Comparison of ENCODE assay signal across 8 cellular contexts in the genomic region with DNA sequence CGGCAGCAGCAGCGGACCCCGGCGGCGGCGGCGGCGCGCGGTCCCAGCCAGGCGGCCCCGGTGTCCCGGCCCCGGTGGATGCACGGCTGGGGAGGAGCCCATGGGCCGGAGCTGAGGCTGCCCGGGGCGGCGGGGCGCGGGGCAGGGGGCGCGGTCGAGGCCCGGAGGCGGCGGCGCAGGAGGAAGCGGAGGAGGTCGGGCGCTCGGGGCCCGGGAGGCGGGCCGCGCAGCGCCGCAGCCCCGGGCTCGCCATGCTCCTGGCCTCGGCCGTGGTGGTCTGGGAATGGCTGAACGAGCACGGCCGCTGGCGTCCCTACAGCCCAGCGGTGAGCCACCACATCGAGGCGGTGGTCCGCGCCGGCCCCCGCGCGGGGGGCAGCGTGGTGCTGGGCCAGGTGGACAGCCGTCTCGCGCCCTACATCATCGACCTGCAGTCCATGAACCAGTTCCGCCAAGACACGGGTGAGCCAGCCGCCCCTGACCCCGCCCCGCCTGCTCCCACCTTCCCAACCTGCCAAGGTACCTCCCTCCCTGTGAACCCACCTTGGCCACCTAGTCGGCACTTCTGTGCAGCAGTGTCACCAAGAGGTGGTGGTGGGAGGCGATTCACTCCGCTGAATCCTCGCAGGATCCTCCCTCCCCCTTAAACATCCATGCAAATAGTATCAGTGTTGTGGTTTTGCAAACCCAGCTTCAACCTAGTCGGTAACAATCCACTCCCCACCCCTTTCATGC. TPM values are rescaled to one million over a fixed set of nuclear protein-coding genes. Genes with fewer than 3 reads are reported as not detected.
DNase-seq lines count a peak whose midpoint lies in the region; ATAC-seq and TF ChIP-seq lines count a peak whose summit lies in the region.

No MANE protein-coding gene starts in this region.

- H3K4me1 Mint-ChIP-seq in activated CD4-positive, alpha-beta T cell treated with anti-CD3 and anti-CD28 coated beads for 36 hours: peaks cover 17% of the 10 kb centered on the region

- no peaks in the 10 kb centered on the region for H3K36me3 ChIP-seq in left lung

- H3K27ac Mint-ChIP-seq in activated CD4-positive, alpha-beta T cell treated with anti-CD3 and anti-CD28 coated beads for 36 hours: no peak overlapping the region

- peak; percentile 30 for DNase-seq in activated CD4-positive, alpha-beta T cell treated with anti-CD3 and anti-CD28 coated beads for 36 hours
- DNase-seq in activated CD4-positive, alpha-beta T cell treated with anti-CD3 and anti-CD28 coated beads for 1 hour: no peak
- peak; percentile 8 for DNase-seq in RKO (ENCODE audit: low spot score)
- DNase-seq in caudate nucleus (lab: John Stamatoyannopoulos, UW): peak in 15 of 61 donors; percentile 7 to 79 (median 51)
- DNase-seq in left lung: peak in 1 of 2 donors; percentile 87
- DNase-seq in substantia nigra (lab: John Stamatoyannopoulos, UW): peak in 7 of 49 donors; percentile 22 to 58 (median 47)
- no peak for DNase-seq in NCI-H2171 (lab: John Stamatoyannopoulos, UW)

- peak; percentile 18 for ATAC-seq in activated CD4-positive, alpha-beta T cell treated with anti-CD3 and anti-CD28 coated beads for 36 hours
- peak; percentile 38 for ATAC-seq in HG02852 (IDR thresholded peaks at IDR 0.05; ENCODE audit: unreplicated experiment)
- peak; percentile 2 for ATAC-seq in left lung

- H3K4me3 Mint-ChIP-seq in activated CD4-positive, alpha-beta T cell treated with anti-CD3 and anti-CD28 coated beads for 36 hours: peak overlapping the region; percentile 70

- intact Hi-C loops in activated CD4-positive, alpha-beta T cell treated with anti-CD3 and anti-CD28 coated beads for 36 hours (cut with DNase I, micrococcal nuclease): loop anchor here (1.0 to 5.0 kb wide), 3 partner anchors 14 to 510 kb away; no protein-coding TSS in a partner anchor
- intact Hi-C loops in left lung (cut with DNase I): loop anchor here in 1 of 2 donors (5.0 kb wide), 1 partner anchor 35 kb away; no protein-coding TSS in a partner anchor

- no peaks in the 10 kb centered on the region for H3K36me3 Mint-ChIP-seq in activated CD4-positive, alpha-beta T cell treated with anti-CD3 and anti-CD28 coated beads for 36 hours (ENCODE audit: low read depth)

- POLR2A ChIA-PET in activated CD4-positive, alpha-beta T cell treated with anti-CD3 and anti-CD28 coated beads for 36 hours (lab: Charles Lee): interaction anchor here (0.7 to 1.0 kb wide), 3 partner anchors 18 to 66 kb away, joined by 3 to 15 read pairs (median 5); no protein-coding TSS in a partner anchor

- H3K27ac ChIP-seq in caudate nucleus (ENCODE audit: low read depth, low read length) (peak overlapping the region; percentile 14), left lung (peak overlapping the region; percentile 75 to 81), substantia nigra (ENCODE audit: low read depth, low read length, poor library complexity, severe bottlenecking) (peak overlapping the region; percentile 99)

- H3K9me3 ChIP-seq in left lung: no peaks in the 10 kb centered on the region

- peak overlapping the region; percentile 59 to 64 for H3K4me3 ChIP-seq in left lung

- H3K9me3 Mint-ChIP-seq in activated CD4-positive, alpha-beta T cell treated with anti-CD3 and anti-CD28 coated beads for 36 hours (ENCODE audit: low read depth): no peaks in the 10 kb centered on the region

- TF ChIP-seq CTCF in left lung (IDR thresholded peaks at IDR 0.05): no peak

- peaks cover 0 to 29% of the 10 kb centered on the region in 2 donors for H3K4me1 ChIP-seq in left lung

- peaks cover 12% of the 10 kb centered on the region for H3K27me3 Mint-ChIP-seq in activated CD4-positive, alpha-beta T cell treated with anti-CD3 and anti-CD28 coated beads for 36 hours

- peaks cover 0 to 18% of the 10 kb centered on the region in 2 donors for H3K27me3 ChIP-seq in left lung

- CTCF ChIA-PET in activated CD4-positive, alpha-beta T cell treated with anti-CD3 and anti-CD28 coated beads for 36 hours (lab: Charles Lee): interaction anchor here (0.5 to 9.2 kb wide), 28 partner anchors 8 to 1046 kb away, joined by 3 to 115 read pairs (median 6); partner anchors contain the start of genes MRPL16 and OR5A2

RNA-seq across cellular contexts. Expression of gene DTX4, which starts 0.6 kb away (rescaled TPM):
- under 1 TPM; 0.07 to 0.11 TPM for total RNA-seq in activated CD4-positive, alpha-beta T cell treated with anti-CD3 and anti-CD28 coated beads for 36 hours
- 10 to 100 TPM; 33.2 to 43.4 TPM for total RNA-seq in left lung

RNA-seq across cellular contexts. Expression of gene FAM111A, which starts 29.9 kb away (rescaled TPM):
- 100 to 1,000 TPM in 1 of 2 experiments, 10 to 100 TPM in 1; 87.9 to 135 TPM for total RNA-seq in activated CD4-positive, alpha-beta T cell treated with anti-CD3 and anti-CD28 coated beads for 36 hours
- 10 to 100 TPM; 50.3 to 55.9 TPM for total RNA-seq in left lung

RNA-seq across cellular contexts. Expression of gene MPEG1, which starts 40.2 kb away (rescaled TPM):
- total RNA-seq in activated CD4-positive, alpha-beta T cell treated with anti-CD3 and anti-CD28 coated beads for 36 hours: not detected
- total RNA-seq in left lung: 10 to 100 TPM; 23.5 to 68.7 TPM

Comparison
In these comparisons a context has a peak if more than half of its experiments do, and no peak if none do; other contexts are left out.
1. DNase-seq: peak in activated CD4-positive, alpha-beta T cell treated with anti-CD3 and anti-CD28 coated beads for 36 hours (single experiment) and RKO (single experiment); none in activated CD4-positive, alpha-beta T cell treated with anti-CD3 and anti-CD28 coated beads for 1 hour (single experiment) and NCI-H2171 (single experiment).
2. H3K27ac ChIP-seq: peak in every context shown above with its lines; median percentile 99 in substantia nigra; 78 in left lung; 14 in caudate nucleus.
3. RNA of gene DTX4, which starts 0.6 kb away (total RNA-seq): 33.2 to 43.4 TPM in left lung; 0.07 to 0.11 TPM in activated CD4-positive, alpha-beta T cell treated with anti-CD3 and anti-CD28 coated beads for 36 hours; every median in the first group is over 10 times any median in the second.
4. RNA of gene MPEG1, which starts 40.2 kb away (total RNA-seq): 23.5 to 68.7 TPM in left lung; not detected in activated CD4-positive, alpha-beta T cell treated with anti-CD3 and anti-CD28 coated beads for 36 hours; every median in the first group is over 10 times any median in the second.
5. Peak in every context shown above with its lines, with median percentiles within 50 percentile points of each other: ATAC-seq.